In genomic region chr13:25046985-25047660, GRCh38 we compare ENCODE assay signal across 9 cellular contexts. TPM values are rescaled to one million over a fixed set of nuclear protein-coding genes. Genes with fewer than 3 reads are reported as not detected.
DNase-seq lines count a peak whose midpoint lies in the region; ATAC-seq and TF ChIP-seq lines count a peak whose summit lies in the region.
"Had no signal": no experiment of that assay in that cellular context is flagged by ENCODE, and none has a peak within 500 bp of the region (broad histone marks: within the 10 kb centered on the region; RNA-seq: fewer than 3 reads in every experiment).

No MANE protein-coding gene starts in this region.

- peak; percentile 78 for DNase-seq in H9
- peak; percentile 93 for DNase-seq in WERI-Rb-1
- DNase-seq in stimulated activated effector memory CD8-positive, alpha-beta T cell treated with anti-CD3 and anti-CD28 coated beads, Interleukin-12 subunit alpha, Interleukin-12 subunit beta, amount 100 ng/mL, for 72 hours (ENCODE audit: low spot score in 2 of 2): no peak
- DNase-seq in DMS114 treated with DMSO at 0.1 percent for 48 hours (lab: John Stamatoyannopoulos, UW; ENCODE audit: unreplicated experiment): no peak
- no peak for DNase-seq in left colon
- no peak for DNase-seq in T-cell
- no peak for DNase-seq in central memory CD4-positive, alpha-beta T cell
- DNase-seq: activated naive CD8-positive, alpha-beta T cell treated with anti-CD3 and anti-CD28 coated beads, Interleukin-2, amount 10 ng/mL, durations not matched to agents 7 days and 5 days had no signal

- no peak overlapping the region for H4K5ac ChIP-seq in H9 (ENCODE audit: insufficient read length, low read depth, low read length)

- H3K79me1 ChIP-seq in H9 (ENCODE audit: insufficient read depth, low read depth, low read length, poor library complexity, severe bottlenecking): no peaks in the 10 kb centered on the region

- peak overlapping the region; percentile 25 for H3K9ac ChIP-seq in H9 (ENCODE audit: extremely low read depth, insufficient read length, low read length)

- H3K4me3 ChIP-seq in WERI-Rb-1 (ENCODE audit: low read depth, low read length) (peak overlapping the region; percentile 60), iPS-11a (ENCODE audit: low read depth, low read length) (peak overlapping the region; percentile 61)

- peak overlapping the region; percentile 71 to 84 for H3K4me3 Mint-ChIP-seq in H9
- H3K4me3 Mint-ChIP-seq in stimulated activated effector memory CD8-positive, alpha-beta T cell treated with anti-CD3 and anti-CD28 coated beads, Interleukin-12 subunit alpha, Interleukin-12 subunit beta, amount 100 ng/mL, for 72 hours: no peak overlapping the region
- H3K4me3 Mint-ChIP-seq in T-cell: peak overlapping the region in 1 of 3 donors; percentile 9
- H3K4me3 Mint-ChIP-seq: activated naive CD8-positive, alpha-beta T cell treated with anti-CD3 and anti-CD28 coated beads, Interleukin-2, amount 10 ng/mL, durations not matched to agents 7 days and 5 days had no signal

- no peak overlapping the region for H2BK5ac ChIP-seq in H9 (ENCODE audit: insufficient read length, low read length)

- H3K27ac Mint-ChIP-seq in H9 (no peak overlapping the region), T-cell (no peak overlapping the region)
- H3K27ac Mint-ChIP-seq in stimulated activated effector memory CD8-positive, alpha-beta T cell treated with anti-CD3 and anti-CD28 coated beads, Interleukin-12 subunit alpha, Interleukin-12 subunit beta, amount 100 ng/mL, for 72 hours: no peak overlapping the region
- H3K27ac Mint-ChIP-seq: activated naive CD8-positive, alpha-beta T cell treated with anti-CD3 and anti-CD28 coated beads, Interleukin-2, amount 10 ng/mL, durations not matched to agents 7 days and 5 days had no signal

- H3K36me3 ChIP-seq in WERI-Rb-1: peaks cover 22% of the 10 kb centered on the region

- no peak overlapping the region for H2BK15ac ChIP-seq in H9 (ENCODE audit: low read depth, low read length)

- H3K9me3 Mint-ChIP-seq in H9 (peaks cover 19 to 20% of the 10 kb centered on the region in 2 experiments), T-cell (peaks cover 8 to 20% (median 11%) of the 10 kb centered on the region in 3 donors)
- H3K9me3 Mint-ChIP-seq in stimulated activated effector memory CD8-positive, alpha-beta T cell treated with anti-CD3 and anti-CD28 coated beads, Interleukin-12 subunit alpha, Interleukin-12 subunit beta, amount 100 ng/mL, for 72 hours: peaks cover 10% of the 10 kb centered on the region

- H2AFZ ChIP-seq in H9 (ENCODE audit: low read length): no peak overlapping the region

- no peak overlapping the region for H3K4ac ChIP-seq in H9 (ENCODE audit: low read depth, low read length)

- peaks cover 25 to 29% of the 10 kb centered on the region in 2 experiments for H3K4me1 Mint-ChIP-seq in H9
- no peaks in the 10 kb centered on the region for H3K4me1 Mint-ChIP-seq in stimulated activated effector memory CD8-positive, alpha-beta T cell treated with anti-CD3 and anti-CD28 coated beads, Interleukin-12 subunit alpha, Interleukin-12 subunit beta, amount 100 ng/mL, for 72 hours
- H3K4me1 Mint-ChIP-seq in T-cell: peaks cover 0 to 7% (median 5%) of the 10 kb centered on the region in 3 donors

- H2BK120ac ChIP-seq in H9 (ENCODE audit: low read depth, low read length, poor library complexity, severe bottlenecking): no peak overlapping the region

- H3K27ac ChIP-seq in H9 (ENCODE audit: insufficient read length, low read depth, low read length) (no peak overlapping the region), WERI-Rb-1 (peak overlapping the region; percentile 90)

- no peaks in the 10 kb centered on the region for H4K20me1 ChIP-seq in H9 (ENCODE audit: control insufficient read depth, insufficient read depth, insufficient read length)

- H3K36me3 Mint-ChIP-seq in H9 (ENCODE audit: insufficient read depth in 1 of 3, low read depth in 3 of 3) (peaks cover 7 to 15% (median 9%) of the 10 kb centered on the region in 3 experiments), T-cell (no peaks in the 10 kb centered on the region)
- no peaks in the 10 kb centered on the region for H3K36me3 Mint-ChIP-seq in stimulated activated effector memory CD8-positive, alpha-beta T cell treated with anti-CD3 and anti-CD28 coated beads, Interleukin-12 subunit alpha, Interleukin-12 subunit beta, amount 100 ng/mL, for 72 hours
- H3K36me3 Mint-ChIP-seq: activated naive CD8-positive, alpha-beta T cell treated with anti-CD3 and anti-CD28 coated beads, Interleukin-2, amount 10 ng/mL, durations not matched to agents 7 days and 5 days had no signal

- no peak overlapping the region for H2BK20ac ChIP-seq in H9 (ENCODE audit: low read depth, low read length, poor library complexity, severe bottlenecking)

- CTCF ChIA-PET in T-cell (lab: Charles Lee): interaction anchor here in 1 of 2 donors (1.5 kb wide), 1 partner anchor 47 kb away, joined by 3 read pairs; no protein-coding TSS in a partner anchor

- no peak overlapping the region for H4K8ac ChIP-seq in H9 (replicated peaks; ENCODE audit: insufficient read length, low read depth, low read length)

- no peak overlapping the region for H3K56ac ChIP-seq in H9 (ENCODE audit: insufficient read length, low read depth, low read length)

- H3K79me2 ChIP-seq in H9 (ENCODE audit: insufficient read depth, low read length): no peaks in the 10 kb centered on the region

- no peak overlapping the region for H3T11ph ChIP-seq in H9 (ENCODE audit: low read length)

- no peak overlapping the region for H3K23ac ChIP-seq in H9 (ENCODE audit: insufficient read length, low read depth, low read length)

- no peak overlapping the region for H2BK12ac ChIP-seq in H9 (ENCODE audit: insufficient read length, low read depth, low read length)

- peaks cover 2% of the 10 kb centered on the region; the same call in 1 of the 2 replicates for H3K27me3 ChIP-seq in H9 (ENCODE audit: insufficient read depth, low read length)
- no peaks in the 10 kb centered on the region for H3K27me3 ChIP-seq in WERI-Rb-1 (ENCODE audit: insufficient read depth, low read depth, severe bottlenecking)

- WGBS in H9 (ENCODE audit: extremely low coverage, insufficient read length, low lambda C conversion rate): no CpG with 5 or more reads among the region's 43 CpGs

- H3K14ac ChIP-seq in H9 (ENCODE audit: insufficient read depth, low read length): no peak overlapping the region

- H3K4me1 ChIP-seq in H9 (ENCODE audit: insufficient read depth, low read length): no peaks in the 10 kb centered on the region

- no peak overlapping the region for H4K91ac ChIP-seq in H9 (ENCODE audit: insufficient read length, low read depth, low read length)

- no peak for TF ChIP-seq CTCF in H9 (conservative IDR thresholded peaks at IDR 0.05)
- TF ChIP-seq CTCF in WERI-Rb-1 (IDR thresholded peaks at IDR 0.05; ENCODE audit: low read depth, low read length): no peak

- H3K23me2 ChIP-seq in H9 (ENCODE audit: insufficient read length, low read depth, low read length, poor library complexity, severe bottlenecking): peaks cover 4% of the 10 kb centered on the region

- no peak overlapping the region for H3K18ac ChIP-seq in H9 (ENCODE audit: insufficient read length, low read depth, low read length)

- no peak overlapping the region for H2AK5ac ChIP-seq in H9 (ENCODE audit: insufficient read length, low read length)

- H3K9me3 ChIP-seq in H9 (ENCODE audit: control insufficient read depth, low read depth, low read length) (no peaks in the 10 kb centered on the region), WERI-Rb-1 (ENCODE audit: severe bottlenecking) (peaks cover 16% of the 10 kb centered on the region)

- ATAC-seq in stimulated activated effector memory CD8-positive, alpha-beta T cell treated with anti-CD3 and anti-CD28 coated beads, Interleukin-12 subunit alpha, Interleukin-12 subunit beta, amount 100 ng/mL, for 72 hours: peak; percentile 21
- ATAC-seq in left colon (no peak), T-cell (replicated peaks in 1 of 4) (no peak)

- intact Hi-C loops in left colon (cut with DNase I, micrococcal nuclease): no loop called here

- H3K4me2 ChIP-seq in H9 (ENCODE audit: insufficient read depth, insufficient read length, low read length): peak overlapping the region; percentile 63

- POLR2A ChIA-PET in T-cell (lab: Charles Lee): no interaction called here

- H3K27me3 Mint-ChIP-seq in H9 (ENCODE audit: low read depth): peaks cover 30% of the 10 kb centered on the region
- H3K27me3 Mint-ChIP-seq in T-cell: peaks cover 65 to 70% of the 10 kb centered on the region in 2 donors

RNA-seq across cellular contexts. Expression of gene PABPC3, which starts 48.8 kb away (rescaled TPM):
- total RNA-seq in H9 (2021) (0.26 and 0.31 TPM in 2 replicates), left colon (under 1 TPM; 0.28 to 0.34 TPM), T-cell (under 1 TPM in 4 of 5 donors, not detected in 1; 0.30 to 0.47 (median 0.32) TPM)

Comparison
In these comparisons a context has a peak if more than half of its experiments do, and no peak if none do; other contexts are left out.
1. DNase-seq: peak in H9 (single experiment) and WERI-Rb-1 (single experiment); none in stimulated activated effector memory CD8-positive, alpha-beta T cell treated with anti-CD3 and anti-CD28 coated beads, Interleukin-12 subunit alpha, Interleukin-12 subunit beta, amount 100 ng/mL, for 72 hours (0 of 2), DMS114 treated with DMSO at 0.1 percent for 48 hours (single experiment), left colon (0 of 2), T-cell (0 of 34) and central memory CD4-positive, alpha-beta T cell (single experiment).